Comparison of ENCODE assay signal across 2 cellular contexts in genomic region chr10:97714401-97715258, GRCh38.
TF ChIP-seq lines count a peak whose summit lies in the region.

No MANE protein-coding gene starts in this region.

TF ChIP-seq in A549, 52 proteins besides CTCF, POLR2A, EP300 and RAD21:
- TF ChIP-seq TP53 (CRISPR knock-in tag; IDR thresholded peaks at IDR 0.05), result no peak
- no peak for TF ChIP-seq ZC3H11A (IDR thresholded peaks at IDR 0.05)
- TF ChIP-seq CBX8 (IDR thresholded peaks at IDR 0.05), result no peak
- TF ChIP-seq ATOH8 (CRISPR knock-in tag; IDR thresholded peaks at IDR 0.05; ENCODE audit: low read depth), result no peak
- TF ChIP-seq CEBPB (IDR thresholded peaks at IDR 0.05), result no peak
- no peak for TF ChIP-seq FOSB (CRISPR knock-in tag; IDR thresholded peaks at IDR 0.05)
- no peak for TF ChIP-seq JUNB (IDR thresholded peaks at IDR 0.05)
- no peak for TF ChIP-seq RCOR1 (IDR thresholded peaks at IDR 0.05; ENCODE audit: low read depth, low read length)
- TF ChIP-seq ZFP36 (IDR thresholded peaks at IDR 0.05; ENCODE audit: borderline replicate concordance, partially characterized antibody), result no peak
- no peak for TF ChIP-seq NR3C1 (IDR thresholded peaks at IDR 0.05)
- no peak for TF ChIP-seq FOXS1 (CRISPR knock-in tag; IDR thresholded peaks at IDR 0.05)
- TF ChIP-seq KDM5A (IDR thresholded peaks at IDR 0.05), result no peak
- no peak for TF ChIP-seq KDM1A (IDR thresholded peaks at IDR 0.05; ENCODE audit: low read depth)
- no peak for TF ChIP-seq CHD2 (IDR thresholded peaks at IDR 0.05; ENCODE audit: low read length, partially characterized antibody)
- no peak for TF ChIP-seq USF2 (IDR thresholded peaks at IDR 0.05)

TF ChIP-seq in K562, 482 proteins besides CTCF, POLR2A, EP300 and RAD21:
- TF ChIP-seq LEF1 (IDR thresholded peaks at IDR 0.05) (no peak), ATF4 (CRISPR knock-in tag; IDR thresholded peaks at IDR 0.05) (no peak), ZNF695 (CRISPR knock-in tag; IDR thresholded peaks at IDR 0.05) (no peak), RBFOX2 (IDR thresholded peaks at IDR 0.05; ENCODE audit: low read depth, low read length) (peak; percentile 62), RBM34 (IDR thresholded peaks at IDR 0.05; ENCODE audit: borderline replicate concordance, insufficient read depth, low read length) (no peak), ZNF512 (tag; IDR thresholded peaks at IDR 0.05) (no peak), NEUROD1 (IDR thresholded peaks at IDR 0.05; ENCODE audit: borderline replicate concordance, low read depth, low read length, partially characterized antibody) (no peak), FOXA3 (CRISPR knock-in tag; conservative IDR thresholded peaks at IDR 0.05 in 1 of 2, IDR thresholded peaks at IDR 0.05 in 1 of 2) (no peak), CCNT2 (IDR thresholded peaks at IDR 0.05; ENCODE audit: borderline replicate concordance, extremely low read depth, insufficient read length, low read depth, low read length) (no peak), GABPB1 (CRISPR knock-in tag; IDR thresholded peaks at IDR 0.05) (0 out of 2 replicates have a peak, but pooled peaks have one; percentile 20), POLR3G (IDR thresholded peaks at IDR 0.05; ENCODE audit: extremely low read depth, insufficient read length, insufficient replicate concordance) (no peak), ID3 (CRISPR knock-in tag; IDR thresholded peaks at IDR 0.05) (no peak), ID3 (tag; IDR thresholded peaks at IDR 0.05) (0 out of 2 replicates have a peak, but pooled peaks have one; percentile 10), ZNF24 (IDR thresholded peaks at IDR 0.05) (no peak), ZFX (CRISPR knock-in tag; IDR thresholded peaks at IDR 0.05) (peak; percentile 58; the same call in 1 of the 2 replicates), TAF15 (IDR thresholded peaks at IDR 0.05; ENCODE audit: low read depth, low read length) (no peak), CEBPG (CRISPR knock-in tag; IDR thresholded peaks at IDR 0.05) (no peak), CEBPG (tag; conservative IDR thresholded peaks at IDR 0.05 in 1 of 2, IDR thresholded peaks at IDR 0.05 in 1 of 2) (no peak), ZNF12 (CRISPR knock-in tag; IDR thresholded peaks at IDR 0.05) (0 out of 2 replicates have a peak, but pooled peaks have one; percentile 8), ZBTB33 (CRISPR knock-in tag; IDR thresholded peaks at IDR 0.05) (peak; percentile 28; the same call in 1 of the 2 replicates), ESRRA (IDR thresholded peaks at IDR 0.05; ENCODE audit: borderline replicate concordance, low read depth) (no peak), ARID4B (CRISPR knock-in tag; IDR thresholded peaks at IDR 0.05) (no peak), DIDO1 (tag; IDR thresholded peaks at IDR 0.05; ENCODE audit: low read depth) (no peak), MTA3 (IDR thresholded peaks at IDR 0.05; ENCODE audit: borderline replicate concordance) (0 out of 2 replicates have a peak, but pooled peaks have one; percentile 12), POLR2G (IDR thresholded peaks at IDR 0.05; ENCODE audit: low read depth, low read length) (peak; percentile 6; the same call in 1 of the 2 replicates), KAT7 (CRISPR knock-in tag; IDR thresholded peaks at IDR 0.05; ENCODE audit: borderline replicate concordance) (0 out of 2 replicates have a peak, but pooled peaks have one; percentile 59), ZBTB12 (CRISPR knock-in tag; IDR thresholded peaks at IDR 0.05) (no peak), CBX8 (IDR thresholded peaks at IDR 0.05; ENCODE audit: borderline replicate concordance, extremely low read depth, low read depth, low read length, poor library complexity, severe bottlenecking) (no peak), ZZZ3 (IDR thresholded peaks at IDR 0.05) (no peak), ZNF79 (CRISPR knock-in tag; IDR thresholded peaks at IDR 0.05; ENCODE audit: low read depth) (no peak), HNRNPLL (IDR thresholded peaks at IDR 0.05; ENCODE audit: low read depth, low read length, poor library complexity, severe bottlenecking) (no peak), FIP1L1 (IDR thresholded peaks at IDR 0.05; ENCODE audit: low read depth, low read length, poor library complexity, severe bottlenecking) (peak; percentile 39), FOXP1 (CRISPR knock-in tag; IDR thresholded peaks at IDR 0.05) (no peak), JUNB (CRISPR knock-in tag; conservative IDR thresholded peaks at IDR 0.05) (no peak), HNRNPL (IDR thresholded peaks at IDR 0.05; ENCODE audit: low read depth, low read length) (peak; percentile 12; the same call in 1 of the 2 replicates), FUS (optimal IDR thresholded peaks at IDR 0.05; ENCODE audit: low read depth, low read length) (no peak), NCOA6 (IDR thresholded peaks at IDR 0.05) (peak; percentile 56; the same call in 1 of the 2 replicates), MITF (IDR thresholded peaks at IDR 0.05) (no peak)
